Comparison of ENCODE assay signal across 20 cellular contexts in genomic region chr10:100342627-100342972, GRCh38. TPM values are rescaled to one million over a fixed set of nuclear protein-coding genes. Genes with fewer than 3 reads are reported as not detected.
A peak's percentile ranks its signal among the peaks of the same experiment; 100 is the strongest.
DNase-seq lines count a peak whose midpoint lies in the region; ATAC-seq and TF ChIP-seq lines count a peak whose summit lies in the region.
"Had no signal": no experiment of that assay in that cellular context is flagged by ENCODE, and none has a peak within 500 bp of the region (broad histone marks: within the 10 kb centered on the region; RNA-seq: fewer than 3 reads in every experiment).

No MANE protein-coding gene starts in this region.

- no peak overlapping the region for H3K27ac Mint-ChIP-seq in GM23338
- no peak overlapping the region for H3K27ac Mint-ChIP-seq in natural killer cell treated with Interleukin-12 subunit alpha and Interleukin-12 subunit beta and Interleukin-15 and Interleukin-18, amount 100 ng/mL, for 72 hours
- H3K27ac Mint-ChIP-seq: memory B cell; natural killer cell; stimulated activated naive B cell treated with anti-CD40 and anti-IgM and Interleukin-4, amounts not matched to agents 10 μg/mL and 1 μg/mL and 100 μg/mL, for 72 hours had no signal

- H3K4me1 Mint-ChIP-seq in GM23338 = peaks cover 42% of the 10 kb centered on the region
- peaks cover 11 to 20% of the 10 kb centered on the region in 2 donors for H3K4me1 Mint-ChIP-seq in natural killer cell treated with Interleukin-12 subunit alpha and Interleukin-12 subunit beta and Interleukin-15 and Interleukin-18, amount 100 ng/mL, for 72 hours (ENCODE audit: low read depth in 2 of 2)

- H3K4me3 Mint-ChIP-seq in GM23338 = no peak overlapping the region
- H3K4me3 Mint-ChIP-seq in natural killer cell treated with Interleukin-12 subunit alpha and Interleukin-12 subunit beta and Interleukin-15 and Interleukin-18, amount 100 ng/mL, for 72 hours = no peak overlapping the region
- H3K4me3 Mint-ChIP-seq: endodermal cell; memory B cell; natural killer cell; stimulated activated naive B cell treated with anti-CD40 and anti-IgM and Interleukin-4, amounts not matched to agents 10 μg/mL and 1 μg/mL and 100 μg/mL, for 72 hours had no signal

- peak overlapping the region; percentile 91; the same call in 1 of the 2 replicates for H2AFZ ChIP-seq in GM23338
- no peak overlapping the region for H2AFZ ChIP-seq in OCI-LY7 (ENCODE audit: low read length)

- H3K4me3 ChIP-seq in GM23338 (no peak overlapping the region), OCI-LY7 (ENCODE audit: low read depth, low read length, poor library complexity, severe bottlenecking) (no peak overlapping the region), psoas muscle (no peak overlapping the region)
- H3K4me3 ChIP-seq: SJCRH30, upper lobe of left lung had no signal

- H3F3A ChIP-seq in GM23338 (replicated peaks; ENCODE audit: low read depth) = peaks cover 2% of the 10 kb centered on the region; the same call in 1 of the 2 replicates

- no peaks in the 10 kb centered on the region for H3K9me2 ChIP-seq in GM23338 (ENCODE audit: insufficient read depth)
- no peaks in the 10 kb centered on the region for H3K9me2 ChIP-seq in OCI-LY7 (ENCODE audit: insufficient read depth, low read length)

- intact Hi-C loops in OCI-LY7 (cut with micrococcal nuclease; ENCODE audit: unreplicated experiment) (no loop called here), psoas muscle (cut with DNase I) (loop anchor here in 1 of 2 donors (5.0 kb wide), 1 partner anchor 175 kb away; the partner anchor contains the start of gene SEC31B)

- no peaks in the 10 kb centered on the region for H4K20me1 ChIP-seq in GM23338 (replicated peaks; ENCODE audit: insufficient read depth)
- peaks cover 1% of the 10 kb centered on the region; the same call in 1 of the 2 replicates for H4K20me1 ChIP-seq in OCI-LY7 (ENCODE audit: insufficient read depth, low read length)

- H3K4me1 ChIP-seq in GM23338 (ENCODE audit: insufficient read depth) (peaks cover 15% of the 10 kb centered on the region), OCI-LY7 (ENCODE audit: insufficient read depth, low read length, poor library complexity, severe bottlenecking) (peaks cover 48% of the 10 kb centered on the region), psoas muscle (peaks cover 36% of the 10 kb centered on the region)

- CTCF ChIA-PET in OCI-LY7 (lab: Charles Lee; ENCODE audit: unreplicated experiment) = no interaction called here

- peaks cover 21% of the 10 kb centered on the region for H3K79me2 ChIP-seq in GM23338 (replicated peaks; ENCODE audit: insufficient read depth)
- H3K79me2 ChIP-seq in OCI-LY7 (ENCODE audit: insufficient read depth, low read depth, low read length) = peaks cover 14% of the 10 kb centered on the region

- peaks cover 1% of the 10 kb centered on the region; the same call in 2 of the 3 replicates for H3K36me3 Mint-ChIP-seq in GM23338 (ENCODE audit: low read depth)
- no peaks in the 10 kb centered on the region for H3K36me3 Mint-ChIP-seq in natural killer cell treated with Interleukin-12 subunit alpha and Interleukin-12 subunit beta and Interleukin-15 and Interleukin-18, amount 100 ng/mL, for 72 hours
- H3K36me3 Mint-ChIP-seq: memory B cell, natural killer cell had no signal

- H3K27ac ChIP-seq in GM23338 (ENCODE audit: low read depth) = no peak overlapping the region
- no peak overlapping the region for H3K27ac ChIP-seq in OCI-LY7 (ENCODE audit: low read depth, low read length, poor library complexity, severe bottlenecking)
- H3K27ac ChIP-seq in cingulate gyrus (ENCODE audit: low read depth, low read length) = peak overlapping the region; percentile 91
- peak overlapping the region; percentile 82 for H3K27ac ChIP-seq in psoas muscle
- H3K27ac ChIP-seq: SJCRH30, upper lobe of left lung had no signal

- BruUV-seq in OCI-LY7 (replicated peaks; lab: Mats Ljungman, UMichigan) = no TSS peak

- peaks cover 26% of the 10 kb centered on the region for H3K27me3 Mint-ChIP-seq in GM23338 (ENCODE audit: insufficient read depth, low read depth, poor library complexity)
- peaks cover 0 to 11% of the 10 kb centered on the region in 2 donors for H3K27me3 Mint-ChIP-seq in natural killer cell treated with Interleukin-12 subunit alpha and Interleukin-12 subunit beta and Interleukin-15 and Interleukin-18, amount 100 ng/mL, for 72 hours
- H3K27me3 Mint-ChIP-seq: memory B cell; stimulated activated naive B cell treated with anti-CD40 and anti-IgM and Interleukin-4, amounts not matched to agents 10 μg/mL and 1 μg/mL and 100 μg/mL, for 72 hours had no signal

- ATAC-seq in GM23338 (no peak), psoas muscle (no peak), GM18498 (IDR thresholded peaks at IDR 0.05; ENCODE audit: unreplicated experiment) (no peak)
- no peak for ATAC-seq in natural killer cell treated with Interleukin-12 subunit alpha and Interleukin-12 subunit beta and Interleukin-15 and Interleukin-18, amount 100 ng/mL, for 72 hours
- ATAC-seq: stimulated activated naive B cell treated with anti-CD40 and anti-IgM and Interleukin-4, amounts not matched to agents 10 μg/mL and 1 μg/mL and 100 μg/mL, for 72 hours had no signal

- H3K36me3 ChIP-seq in GM23338 (ENCODE audit: insufficient read depth) = no peaks in the 10 kb centered on the region
- peaks cover 3% of the 10 kb centered on the region for H3K36me3 ChIP-seq in OCI-LY7 (ENCODE audit: insufficient read depth, low read length)
- H3K36me3 ChIP-seq in psoas muscle (ENCODE audit: insufficient read depth in 1 of 2, low read depth in 1 of 2) = no peaks in the 10 kb centered on the region
- H3K36me3 ChIP-seq: SJCRH30, upper lobe of left lung had no signal

- DNase-seq in GM23338 (ENCODE audit: low spot score) (no peak), OCI-LY7 (ENCODE audit: low spot score) (no peak), psoas muscle (no peak), RPMI8226 (no peak), middle frontal gyrus (ENCODE audit: extremely low spot score, low spot score) (no peak)
- DNase-seq in natural killer cell treated with Interleukin-12 subunit alpha and Interleukin-12 subunit beta and Interleukin-15 and Interleukin-18, amount 100 ng/mL, for 72 hours (ENCODE audit: low spot score) = no peak
- DNase-seq: activated CD4-positive, CD25-positive, alpha-beta regulatory T cell treated with anti-CD3 and anti-CD28 coated beads, Interleukin-2, amount 50 U/mL, for 72 hours; cerebellar nuclear complex; natural killer cell; stimulated activated naive B cell treated with anti-CD40 and anti-IgM and Interleukin-4, amounts not matched to agents 10 μg/mL and 1 μg/mL and 100 μg/mL, for 72 hours had no signal

- TF ChIP-seq CTCF in GM23338 (conservative IDR thresholded peaks at IDR 0.05; ENCODE audit: low read depth in 2 of 2) = no peak
- TF ChIP-seq CTCF in OCI-LY7 (conservative IDR thresholded peaks at IDR 0.05; ENCODE audit: low read length) = peak; percentile 7; the same call in 1 of the 2 replicates
- no peak for TF ChIP-seq CTCF in psoas muscle (IDR thresholded peaks at IDR 0.05)

- H3K9me3 ChIP-seq in OCI-LY7 (ENCODE audit: low read length) (no peaks in the 10 kb centered on the region), psoas muscle (no peaks in the 10 kb centered on the region)
- H3K9me3 ChIP-seq: Caco-2, SJCRH30, upper lobe of left lung had no signal

- WGBS in psoas muscle, 3 donors = 82 to 87% (median 85%) methylated on average over 7 of the region's 7 CpGs

- H3K9me3 Mint-ChIP-seq in GM23338 = no peaks in the 10 kb centered on the region
- no peaks in the 10 kb centered on the region for H3K9me3 Mint-ChIP-seq in natural killer cell treated with Interleukin-12 subunit alpha and Interleukin-12 subunit beta and Interleukin-15 and Interleukin-18, amount 100 ng/mL, for 72 hours
- H3K9me3 Mint-ChIP-seq: endodermal cell; memory B cell; natural killer cell; stimulated activated naive B cell treated with anti-CD40 and anti-IgM and Interleukin-4, amounts not matched to agents 10 μg/mL and 1 μg/mL and 100 μg/mL, for 72 hours had no signal

- no peaks in the 10 kb centered on the region for H3K27me3 ChIP-seq in GM23338 (ENCODE audit: insufficient read depth)
- H3K27me3 ChIP-seq in psoas muscle (ENCODE audit: insufficient read depth in 3 of 3, low read length in 2 of 3) = peaks cover 0 to 15% (median 4%) of the 10 kb centered on the region in 3 donors
- H3K27me3 ChIP-seq: SJCRH30, upper lobe of left lung had no signal

- POLR2A ChIA-PET in OCI-LY7 (lab: Charles Lee) = interaction anchor here (0.6 to 2.0 kb wide), 3 partner anchors 14 to 90 kb away, joined by 3 to 7 read pairs (median 4); no protein-coding TSS in a partner anchor

- H3K4me2 ChIP-seq in GM23338 = no peak overlapping the region
- H3K4me2 ChIP-seq in OCI-LY7 (ENCODE audit: low read length) = no peak overlapping the region

TF ChIP-seq in GM23338, 12 proteins besides CTCF, POLR2A, EP300 and RAD21 (continues in another document):
- TF ChIP-seq STAT1 (IDR thresholded peaks at IDR 0.05; ENCODE audit: unreplicated experiment) = no peak

RNA-seq across cellular contexts. Expression of gene SCD, which starts 4.4 kb away (rescaled TPM):
- 781 and 816 TPM in 2 replicates for total RNA-seq in GM23338 (2014; rRNA removed; shearing (Covaris generic))
- polyA plus RNA-seq in GM23338 (2016; fragmentation: Nextera tagmentation; extraction: Ambion mirVana) (325 and 338 TPM in 2 replicates), psoas muscle (1 to 10 TPM; 1.1 to 9.5 (median 2.1) TPM)
- 66.1 and 76.8 TPM in 2 replicates for total RNA-seq in OCI-LY7 (2014; rRNA removed; shearing (Covaris generic))
- total RNA-seq in OCI-LY7 (2022) (291 and 327 TPM in 2 replicates), psoas muscle (10 to 100 TPM in 3 of 4 donors, 1 to 10 TPM in 1; 2.3 to 18.4 (median 12.8) TPM)
- total RNA-seq in natural killer cell treated with Interleukin-12 subunit alpha and Interleukin-12 subunit beta and Interleukin-15 and Interleukin-18, amount 100 ng/mL, for 72 hours = 10 to 100 TPM; 51.4 to 80.1 TPM

RNA-seq across cellular contexts. Expression of gene PKD2L1, which starts 12.6 kb away (rescaled TPM):
- total RNA-seq in GM23338 (2014; rRNA removed; shearing (Covaris generic)) = not detected in 2 replicates
- polyA plus RNA-seq in GM23338 (2016; fragmentation: Nextera tagmentation; extraction: Ambion mirVana) (not detected in 2 replicates), psoas muscle (not detected)
- not detected in 2 replicates for total RNA-seq in OCI-LY7 (2014; rRNA removed; shearing (Covaris generic))
- total RNA-seq in OCI-LY7 (2022) (0.76 TPM in 1 of 2 replicates, not detected in the other), psoas muscle (not detected)
- total RNA-seq in natural killer cell treated with Interleukin-12 subunit alpha and Interleukin-12 subunit beta and Interleukin-15 and Interleukin-18, amount 100 ng/mL, for 72 hours = not detected
- total RNA-seq: Caco-2, Daoy, endodermal cell, natural killer cell, pulmonary artery endothelial cell, SJCRH30 had no signal
- polyA plus RNA-seq: keratinocyte had no signal

RNA-seq across cellular contexts. Expression of gene BLOC1S2, which starts 56.1 kb away (rescaled TPM):
- total RNA-seq in GM23338 (2014; rRNA removed; shearing (Covaris generic)) = 68.4 and 72.8 TPM in 2 replicates
- 69.0 and 69.6 TPM in 2 replicates for polyA plus RNA-seq in GM23338 (2016; fragmentation: Nextera tagmentation; extraction: Ambion mirVana)
- total RNA-seq in OCI-LY7 (2014; rRNA removed; shearing (Covaris generic)) = 39.7 and 48.7 TPM in 2 replicates
- 45.3 and 54.8 TPM in 2 replicates for total RNA-seq in OCI-LY7 (2022)
- 10 to 100 TPM; 36.5 to 89.0 (median 64.4) TPM for total RNA-seq in psoas muscle
- 100 to 1,000 TPM in 1 of 3 donors, 10 to 100 TPM in 2; 81.2 to 318 (median 89.6) TPM for polyA plus RNA-seq in psoas muscle
- total RNA-seq in natural killer cell treated with Interleukin-12 subunit alpha and Interleukin-12 subunit beta and Interleukin-15 and Interleukin-18, amount 100 ng/mL, for 72 hours = 10 to 100 TPM; 40.5 to 47.3 TPM

Comparison
In these comparisons a context has a peak if more than half of its experiments do, and no peak if none do; other contexts are left out.
1. H3K27ac ChIP-seq: peak in cingulate gyrus (single experiment) and psoas muscle (single experiment); none in GM23338 (single experiment) and OCI-LY7 (single experiment).